Comparison of ENCODE assay signal across 8 cellular contexts in the genomic region with DNA sequence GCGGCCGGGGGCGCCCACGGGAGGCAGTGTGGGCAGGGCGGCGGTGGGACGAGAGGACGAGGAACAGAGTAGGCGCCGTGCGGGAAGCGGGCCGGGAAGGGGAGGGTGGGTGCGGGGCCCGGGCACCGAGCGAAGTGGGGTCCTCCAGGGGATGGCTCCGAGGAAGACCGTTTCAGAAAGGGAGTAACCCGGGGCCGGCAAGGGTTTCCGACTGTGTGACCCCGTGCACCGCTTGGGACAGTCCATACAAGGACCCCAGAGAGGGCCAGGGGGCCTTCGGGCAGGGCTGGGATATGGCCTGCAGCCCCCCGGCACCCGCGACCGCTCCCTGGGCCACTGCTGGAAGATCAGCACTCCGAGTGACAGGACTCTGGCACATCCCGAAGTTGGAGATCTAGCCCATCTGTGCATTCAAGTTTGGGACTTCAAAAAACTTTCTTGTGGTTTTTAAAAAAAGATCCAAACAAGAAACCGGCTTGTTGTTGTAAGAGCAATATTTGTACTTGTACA. TPM values are rescaled to one million over a fixed set of nuclear protein-coding genes. Genes with fewer than 3 reads are reported as not detected.
A peak's percentile ranks its signal among the peaks of the same experiment; 100 is the strongest.
DNase-seq lines count a peak whose midpoint lies in the region; ATAC-seq and TF ChIP-seq lines count a peak whose summit lies in the region.

No MANE protein-coding gene starts in this region.

- H3K27me3 ChIP-seq in trophoblast cell (ENCODE audit: insufficient read depth, low read length) = no peaks in the 10 kb centered on the region

- H2AFZ ChIP-seq in trophoblast cell (ENCODE audit: insufficient read depth, low read length, poor library complexity) = peak overlapping the region; percentile 91

- no peak for ATAC-seq in activated naive CD4-positive, alpha-beta T cell treated with anti-CD3 and anti-CD28 coated beads, Interleukin-2, amount 50 U/mL, for 72 hours
- ATAC-seq in activated CD8-positive, alpha-beta T cell treated with anti-CD3 and anti-CD28 coated beads for 36 hours = no peak
- no peak for ATAC-seq in GM21825 (IDR thresholded peaks at IDR 0.05; ENCODE audit: unreplicated experiment)
- no peak for ATAC-seq in GM19351 (IDR thresholded peaks at IDR 0.05; ENCODE audit: unreplicated experiment)

- peaks cover 2% of the 10 kb centered on the region for H3K9me3 ChIP-seq in trophoblast cell (ENCODE audit: insufficient read depth, low read depth, low read length)

- H3K4me2 ChIP-seq in trophoblast cell (ENCODE audit: low read length) = peak overlapping the region; percentile 98

- peaks cover 11% of the 10 kb centered on the region for H3K79me1 ChIP-seq in trophoblast cell (ENCODE audit: low read length)

- no peaks in the 10 kb centered on the region for H3K36me3 Mint-ChIP-seq in activated naive CD4-positive, alpha-beta T cell treated with anti-CD3 and anti-CD28 coated beads, Interleukin-2, amount 10 ng/mL, durations not matched to agents 7 days and 5 days
- H3K36me3 Mint-ChIP-seq in activated naive CD4-positive, alpha-beta T cell treated with anti-CD3 and anti-CD28 coated beads, Interleukin-2, amount 50 U/mL, for 72 hours = no peaks in the 10 kb centered on the region
- no peaks in the 10 kb centered on the region for H3K36me3 Mint-ChIP-seq in activated CD8-positive, alpha-beta T cell treated with anti-CD3 and anti-CD28 coated beads for 36 hours (ENCODE audit: low read depth)

- peak overlapping the region; percentile 68 for H4K8ac ChIP-seq in trophoblast cell (ENCODE audit: low read depth, low read length)

- no peaks in the 10 kb centered on the region for H3K9me3 Mint-ChIP-seq in activated naive CD4-positive, alpha-beta T cell treated with anti-CD3 and anti-CD28 coated beads, Interleukin-2, amount 10 ng/mL, durations not matched to agents 7 days and 5 days
- H3K9me3 Mint-ChIP-seq in activated naive CD4-positive, alpha-beta T cell treated with anti-CD3 and anti-CD28 coated beads, Interleukin-2, amount 50 U/mL, for 72 hours = no peaks in the 10 kb centered on the region
- no peaks in the 10 kb centered on the region for H3K9me3 Mint-ChIP-seq in activated CD8-positive, alpha-beta T cell treated with anti-CD3 and anti-CD28 coated beads for 36 hours

- peak overlapping the region; percentile 88 for H3K18ac ChIP-seq in trophoblast cell (ENCODE audit: low read length)

- peak overlapping the region; percentile 70 for H2BK120ac ChIP-seq in trophoblast cell (ENCODE audit: insufficient read depth, low read length, poor library complexity)

- H4K91ac ChIP-seq in trophoblast cell (ENCODE audit: low read depth, low read length) = peak overlapping the region; percentile 50

- no CpG with 5 or more reads among the region's 32 CpGs for WGBS in trophoblast cell (ENCODE audit: extremely low coverage, insufficient coverage, insufficient read length)

- no peaks in the 10 kb centered on the region for H3K36me3 ChIP-seq in trophoblast cell (ENCODE audit: control insufficient read depth in 1 of 2, insufficient read depth in 2 of 2, low read length in 2 of 2)

- no peak overlapping the region for H3K23ac ChIP-seq in trophoblast cell (ENCODE audit: low read length)

- peaks cover 5% of the 10 kb centered on the region for H3K79me2 ChIP-seq in trophoblast cell (ENCODE audit: control insufficient read depth, insufficient read depth, low read length, poor library complexity)

- H2AK5ac ChIP-seq in trophoblast cell (ENCODE audit: low read length) = no peak overlapping the region

- H3K4me3 ChIP-seq in foreskin fibroblast (ENCODE audit: low read depth in 1 of 2, low read length in 2 of 2) (peak overlapping the region; percentile 69), trophoblast cell (ENCODE audit: low read depth, low read length) (peak overlapping the region; percentile 82)

- H4K12ac ChIP-seq in trophoblast cell (ENCODE audit: low read depth, low read length) = no peak overlapping the region

- TF ChIP-seq CTCF in activated CD8-positive, alpha-beta T cell treated with anti-CD3 and anti-CD28 coated beads for 36 hours (IDR thresholded peaks at IDR 0.05) = no peak
- no peak for TF ChIP-seq CTCF in foreskin fibroblast (IDR thresholded peaks at IDR 0.05; ENCODE audit: low read depth, low read length)

- peak overlapping the region; percentile 65 for H3K4me3 Mint-ChIP-seq in activated naive CD4-positive, alpha-beta T cell treated with anti-CD3 and anti-CD28 coated beads, Interleukin-2, amount 10 ng/mL, durations not matched to agents 7 days and 5 days
- peak overlapping the region; percentile 63 for H3K4me3 Mint-ChIP-seq in activated CD8-positive, alpha-beta T cell treated with anti-CD3 and anti-CD28 coated beads for 36 hours

- H3K27ac Mint-ChIP-seq in activated naive CD4-positive, alpha-beta T cell treated with anti-CD3 and anti-CD28 coated beads, Interleukin-2, amount 10 ng/mL, durations not matched to agents 7 days and 5 days = no peak overlapping the region
- H3K27ac Mint-ChIP-seq in activated naive CD4-positive, alpha-beta T cell treated with anti-CD3 and anti-CD28 coated beads, Interleukin-2, amount 50 U/mL, for 72 hours = no peak overlapping the region
- no peak overlapping the region for H3K27ac Mint-ChIP-seq in activated CD8-positive, alpha-beta T cell treated with anti-CD3 and anti-CD28 coated beads for 36 hours

- H3K27me3 Mint-ChIP-seq in activated naive CD4-positive, alpha-beta T cell treated with anti-CD3 and anti-CD28 coated beads, Interleukin-2, amount 10 ng/mL, durations not matched to agents 7 days and 5 days = peaks cover 76% of the 10 kb centered on the region
- peaks cover 18% of the 10 kb centered on the region for H3K27me3 Mint-ChIP-seq in activated CD8-positive, alpha-beta T cell treated with anti-CD3 and anti-CD28 coated beads for 36 hours

- CTCF ChIA-PET in activated naive CD4-positive, alpha-beta T cell treated with anti-CD3 and anti-CD28 coated beads, Interleukin-2, amount 10 ng/mL, durations not matched to agents 7 days and 5 days (lab: Charles Lee) = interaction anchor here (0.6 to 1.2 kb wide), 2 partner anchors 30 to 198 kb away, joined by 3 to 4 read pairs; no protein-coding TSS in a partner anchor
- CTCF ChIA-PET in activated CD8-positive, alpha-beta T cell treated with anti-CD3 and anti-CD28 coated beads for 36 hours (lab: Charles Lee) = no interaction called here

- DNase-seq in activated naive CD4-positive, alpha-beta T cell treated with anti-CD3 and anti-CD28 coated beads, Interleukin-2, amount 10 ng/mL, durations not matched to agents 7 days and 5 days = no peak
- no peak for DNase-seq in activated naive CD4-positive, alpha-beta T cell treated with anti-CD3 and anti-CD28 coated beads, Interleukin-2, amount 50 U/mL, for 72 hours (ENCODE audit: low spot score in 2 of 2)
- no peak for DNase-seq in activated CD8-positive, alpha-beta T cell treated with anti-CD3 and anti-CD28 coated beads for 36 hours
- DNase-seq in foreskin fibroblast = peak; percentile 14 to 46
- peak in 1 of 2 donors; percentile 28 for DNase-seq in trophoblast cell
- DNase-seq in DMS79 (lab: John Stamatoyannopoulos, UW) = no peak

- peak overlapping the region; percentile 58 for H2BK5ac ChIP-seq in trophoblast cell (ENCODE audit: low read depth, low read length, poor library complexity)

- H3K14ac ChIP-seq in trophoblast cell (ENCODE audit: low read length) = peak overlapping the region; percentile 89

- H3K27ac ChIP-seq in trophoblast cell (ENCODE audit: low read depth, low read length) = no peak overlapping the region

- H3K4ac ChIP-seq in trophoblast cell (ENCODE audit: low read depth, low read length) = peak overlapping the region; percentile 64

- peak overlapping the region; percentile 81 for H3K9ac ChIP-seq in trophoblast cell (ENCODE audit: low read length)

- POLR2A ChIA-PET in activated CD8-positive, alpha-beta T cell treated with anti-CD3 and anti-CD28 coated beads for 36 hours (lab: Charles Lee) = no interaction called here

- peaks cover 15% of the 10 kb centered on the region for H3K4me1 Mint-ChIP-seq in activated naive CD4-positive, alpha-beta T cell treated with anti-CD3 and anti-CD28 coated beads, Interleukin-2, amount 10 ng/mL, durations not matched to agents 7 days and 5 days
- peaks cover 6% of the 10 kb centered on the region for H3K4me1 Mint-ChIP-seq in activated CD8-positive, alpha-beta T cell treated with anti-CD3 and anti-CD28 coated beads for 36 hours (ENCODE audit: low read depth)

- intact Hi-C loops in activated CD8-positive, alpha-beta T cell treated with anti-CD3 and anti-CD28 coated beads for 36 hours (cut with micrococcal nuclease) = loop anchor here (5.0 kb wide), 1 partner anchor 195 kb away; no protein-coding TSS in a partner anchor

- H2BK12ac ChIP-seq in trophoblast cell (ENCODE audit: low read length) = peak overlapping the region; percentile 13

- H3K4me1 ChIP-seq in trophoblast cell (ENCODE audit: control insufficient read depth in 1 of 2, insufficient read depth in 2 of 2, low read length in 2 of 2) = peaks cover 2 to 6% of the 10 kb centered on the region in 2 experiments

RNA-seq across cellular contexts. Expression of a gene that starts 0.4 kb away (rescaled TPM):
- total RNA-seq in activated naive CD4-positive, alpha-beta T cell treated with anti-CD3 and anti-CD28 coated beads, Interleukin-2, amount 50 U/mL, for 72 hours = under 1 TPM; 0.50 to 0.97 TPM
- total RNA-seq in activated CD8-positive, alpha-beta T cell treated with anti-CD3 and anti-CD28 coated beads for 36 hours = under 1 TPM in 1 of 2 experiments, not detected in 1; 0.07 TPM
- 29.4 and 31.7 TPM in 2 replicates for polyA plus RNA-seq in trophoblast cell (2013)

Comparison
In these comparisons a context has a peak if more than half of its experiments do, and no peak if none do; other contexts are left out.
1. DNase-seq: peak in foreskin fibroblast (2 of 2); none in activated naive CD4-positive, alpha-beta T cell treated with anti-CD3 and anti-CD28 coated beads, Interleukin-2, amount 10 ng/mL, durations not matched to agents 7 days and 5 days (single experiment), activated naive CD4-positive, alpha-beta T cell treated with anti-CD3 and anti-CD28 coated beads, Interleukin-2, amount 50 U/mL, for 72 hours (0 of 2), activated CD8-positive, alpha-beta T cell treated with anti-CD3 and anti-CD28 coated beads for 36 hours (single experiment) and DMS79 (single experiment).